In the genomic region with DNA sequence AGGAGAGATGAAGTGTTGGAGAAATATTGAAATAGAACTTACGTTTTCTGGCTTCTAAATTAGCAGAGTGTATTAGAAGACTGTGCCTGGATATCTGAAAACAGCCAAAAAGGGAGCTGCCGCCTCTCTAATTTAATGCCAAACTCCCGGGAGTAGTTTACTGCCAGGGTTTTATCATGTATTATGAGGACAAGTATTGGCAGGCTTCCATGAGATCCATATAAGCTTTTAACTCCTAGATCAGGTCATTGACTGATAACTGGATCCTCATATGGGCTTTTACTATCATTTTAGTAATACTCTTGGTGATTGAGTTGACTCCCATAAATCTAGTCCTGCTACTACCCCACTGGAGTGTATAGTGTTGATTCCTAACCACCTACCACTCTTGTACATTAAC, we compare ENCODE assay signal across 22 cellular contexts.
"Had no signal": no experiment of that assay in that cellular context is flagged by ENCODE, and none has a peak within 500 bp of the region (broad histone marks: within the 10 kb centered on the region; RNA-seq: fewer than 3 reads in every experiment).

No MANE protein-coding gene starts in this region.

- H3K36me3 ChIP-seq: gastrocnemius medialis, heart left ventricle, neutrophil, pancreas, spleen, thoracic aorta, upper lobe of left lung had no signal

- H3K27ac ChIP-seq: gastrocnemius medialis, heart left ventricle, neutrophil, pancreas, spleen, thoracic aorta, upper lobe of left lung had no signal

- H3K4me3 ChIP-seq: gastrocnemius medialis, heart left ventricle, lung, pancreas, spleen, thoracic aorta, upper lobe of left lung had no signal

- H3K27me3 ChIP-seq: gastrocnemius medialis, heart left ventricle, neutrophil, pancreas, spleen, upper lobe of left lung had no signal

- ATAC-seq: activated CD4-positive, alpha-beta T cell treated with anti-CD3 and anti-CD28 coated beads for 36 hours; esophagus mucosa; gastrocnemius medialis; heart left ventricle; left lobe of liver; natural killer cell treated with Interleukin-12 subunit alpha and Interleukin-12 subunit beta and Interleukin-15 and Interleukin-18, amount 100 ng/mL, for 72 hours; pancreas; stimulated activated naive B cell treated with anti-CD40 and anti-IgM and Interleukin-4, amounts not matched to agents 10 μg/mL and 1 μg/mL and 100 μg/mL, for 72 hours; WTC11 had no signal

- DNase-seq: activated CD4-positive, alpha-beta T cell treated with anti-CD3 and anti-CD28 coated beads for 36 hours; activated CD4-positive, alpha-beta T cell treated with anti-CD3 and anti-CD28 coated beads, Interleukin-2, amount 50 U/mL, for 48 hours; activated naive CD4-positive, alpha-beta T cell; activated naive CD8-positive, alpha-beta T cell treated with anti-CD3 and anti-CD28 coated beads for 36 hours; amniotic stem cell; effector CD4-positive, alpha-beta T cell; gastrocnemius medialis; heart left ventricle; kidney; pancreas; retina; spleen; stimulated activated CD4-positive, alpha-beta T cell treated with anti-CD3 and anti-CD28 coated beads, Interleukin-4, amount 100 ng/mL, for 4 hours; stimulated activated naive B cell treated with anti-CD40 and anti-IgM and Interleukin-4, amounts not matched to agents 10 μg/mL and 1 μg/mL and 100 μg/mL, for 72 hours; upper lobe of left lung had no signal

- H3K4me1 ChIP-seq: gastrocnemius medialis, heart left ventricle, pancreas, spleen, upper lobe of left lung had no signal

- H3K9me3 ChIP-seq: gastrocnemius medialis, heart left ventricle, neutrophil, pancreas, spleen, thoracic aorta, upper lobe of left lung had no signal
